16 cellular contexts compared by ENCODE assay signal in the genomic region with DNA sequence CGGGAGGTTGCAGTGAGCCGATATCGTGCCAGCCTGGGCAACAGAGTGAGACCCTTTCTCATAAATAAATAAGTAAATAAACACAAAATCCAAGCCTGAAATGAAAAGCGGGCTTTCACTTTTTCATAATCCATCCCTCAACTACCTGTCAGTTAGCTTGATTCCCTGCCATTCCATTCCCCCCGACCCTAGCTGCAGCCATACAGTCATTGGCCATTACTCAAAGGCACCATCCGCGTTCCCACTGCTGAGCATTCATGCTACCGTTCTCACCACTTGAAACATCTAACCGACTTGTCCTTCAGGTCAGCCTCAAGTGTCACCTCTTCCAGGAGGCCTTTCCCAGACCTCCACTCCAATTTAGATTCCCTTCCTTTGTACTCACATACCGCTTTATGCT. TPM values are rescaled to one million over a fixed set of nuclear protein-coding genes. Genes with fewer than 3 reads are reported as not detected.
DNase-seq lines count a peak whose midpoint lies in the region; ATAC-seq and TF ChIP-seq lines count a peak whose summit lies in the region.
"Had no signal": no experiment of that assay in that cellular context is flagged by ENCODE, and none has a peak within 500 bp of the region (broad histone marks: within the 10 kb centered on the region; RNA-seq: fewer than 3 reads in every experiment).

No MANE protein-coding gene starts in this region.

- no peak overlapping the region for H3K4me3 ChIP-seq in HEK293 (ENCODE audit: low read depth, low read length)
- peak overlapping the region in 1 of 4 donors; percentile 94 for H3K4me3 ChIP-seq in esophagus muscularis mucosa

- no peak for DNase-seq in activated CD4-positive, alpha-beta T cell treated with anti-CD3 and anti-CD28 coated beads, Interleukin-2, amount 10 ng/mL, durations not matched to agents 7 days and 5 days
- DNase-seq in activated CD4-positive, alpha-beta T cell treated with anti-CD3 and anti-CD28 coated beads for 48 hours, result no peak
- DNase-seq in activated naive CD8-positive, alpha-beta T cell treated with anti-CD3 and anti-CD28 coated beads, Interleukin-2, amount 50 U/mL, for 24 hours, result no peak
- DNase-seq in neural crest cell (ENCODE audit: low read depth, low spot score) (no peak), amygdala (lab: John Stamatoyannopoulos, UW) (no peak), esophagus muscularis mucosa (ENCODE audit: extremely low spot score) (no peak), DMS 273 (lab: John Stamatoyannopoulos, UW; ENCODE audit: unreplicated experiment) (no peak)
- DNase-seq: dorsolateral prefrontal cortex, hypothalamus, Kasumi-1, NCI-H187 treated with DMSO at 0.1 percent for 48 hours, NCI-H510A, retina, WERI-Rb-1 had no signal

- no peak for ATAC-seq in activated naive CD8-positive, alpha-beta T cell treated with anti-CD3 and anti-CD28 coated beads, Interleukin-2, amount 50 U/mL, for 24 hours

- H3K9me3 Mint-ChIP-seq in activated CD4-positive, alpha-beta T cell treated with anti-CD3 and anti-CD28 coated beads, Interleukin-2, amount 10 ng/mL, durations not matched to agents 7 days and 5 days, result no peaks in the 10 kb centered on the region
- no peaks in the 10 kb centered on the region for H3K9me3 Mint-ChIP-seq in activated naive CD8-positive, alpha-beta T cell treated with anti-CD3 and anti-CD28 coated beads, Interleukin-2, amount 50 U/mL, for 24 hours
- no peaks in the 10 kb centered on the region for H3K9me3 Mint-ChIP-seq in neural crest cell

- peaks cover 2% of the 10 kb centered on the region for H3K27me3 Mint-ChIP-seq in activated CD4-positive, alpha-beta T cell treated with anti-CD3 and anti-CD28 coated beads, Interleukin-2, amount 10 ng/mL, durations not matched to agents 7 days and 5 days
- H3K27me3 Mint-ChIP-seq in activated naive CD8-positive, alpha-beta T cell treated with anti-CD3 and anti-CD28 coated beads, Interleukin-2, amount 50 U/mL, for 24 hours, result peaks cover 4% of the 10 kb centered on the region
- H3K27me3 Mint-ChIP-seq in neural crest cell (ENCODE audit: low read depth), result peaks cover 20% of the 10 kb centered on the region

- peak overlapping the region; percentile 55 for H3K4me3 Mint-ChIP-seq in activated CD4-positive, alpha-beta T cell treated with anti-CD3 and anti-CD28 coated beads, Interleukin-2, amount 10 ng/mL, durations not matched to agents 7 days and 5 days
- H3K4me3 Mint-ChIP-seq in activated naive CD8-positive, alpha-beta T cell treated with anti-CD3 and anti-CD28 coated beads, Interleukin-2, amount 50 U/mL, for 24 hours, result peak overlapping the region; percentile 48
- peak overlapping the region; percentile 82 for H3K4me3 Mint-ChIP-seq in neural crest cell

- POLR2A ChIA-PET in activated CD4-positive, alpha-beta T cell treated with anti-CD3 and anti-CD28 coated beads, Interleukin-2, amount 10 ng/mL, durations not matched to agents 7 days and 5 days (lab: Charles Lee), result no interaction called here
- POLR2A ChIA-PET in HEK293 (lab: Yijun Ruan, JAX), result no interaction called here

- intact Hi-C loops in esophagus muscularis mucosa (cut with DNase I), result no loop called here

- TF ChIP-seq EP300 in esophagus muscularis mucosa (IDR thresholded peaks at IDR 0.05), result no peak

- H3K27ac ChIP-seq in HEK293 (ENCODE audit: extremely low read depth, low read depth, low read length), result no peak overlapping the region
- peak overlapping the region in 1 of 4 donors; percentile 86 for H3K27ac ChIP-seq in esophagus muscularis mucosa (replicated peaks in 1 of 4)
- H3K27ac ChIP-seq: SK-N-MC had no signal

- 92% methylated on average over 10 of the region's 10 CpGs for WGBS in esophagus muscularis mucosa

- H3K4me1 ChIP-seq in HEK293 (ENCODE audit: control insufficient read depth, insufficient read depth, low read length) (no peaks in the 10 kb centered on the region), esophagus muscularis mucosa (peaks cover 23 to 35% (median 26%) of the 10 kb centered on the region in 4 donors)

- H3K27me3 ChIP-seq in esophagus muscularis mucosa, result no peaks in the 10 kb centered on the region
- H3K27me3 ChIP-seq: dorsolateral prefrontal cortex had no signal

- CTCF ChIA-PET in activated CD4-positive, alpha-beta T cell treated with anti-CD3 and anti-CD28 coated beads, Interleukin-2, amount 10 ng/mL, durations not matched to agents 7 days and 5 days (lab: Charles Lee), result interaction anchor here (0.9 to 2.6 kb wide), 8 partner anchors 11 to 665 kb away, joined by 3 to 42 read pairs (median 4); partner anchors contain the start of gene KLHL24
- CTCF ChIA-PET in HEK293 (lab: Yijun Ruan, JAX), result interaction anchor here (0.6 kb wide), 1 partner anchor 228 kb away, joined by 3 read pairs; no protein-coding TSS in a partner anchor

- TF ChIP-seq POLR2A in esophagus muscularis mucosa (IDR thresholded peaks at IDR 0.05; ENCODE audit: low read depth), result no peak

- peak overlapping the region; percentile 32 for H3K27ac Mint-ChIP-seq in activated CD4-positive, alpha-beta T cell treated with anti-CD3 and anti-CD28 coated beads, Interleukin-2, amount 10 ng/mL, durations not matched to agents 7 days and 5 days
- peak overlapping the region; percentile 14 for H3K27ac Mint-ChIP-seq in activated naive CD8-positive, alpha-beta T cell treated with anti-CD3 and anti-CD28 coated beads, Interleukin-2, amount 50 U/mL, for 24 hours
- H3K27ac Mint-ChIP-seq in neural crest cell (ENCODE audit: unreplicated experiment), result no peak overlapping the region

- H3K9me3 ChIP-seq in HEK293 (ENCODE audit: control insufficient read depth, insufficient read depth, low read depth, low read length) (no peaks in the 10 kb centered on the region), esophagus muscularis mucosa (no peaks in the 10 kb centered on the region)

- peaks cover 34% of the 10 kb centered on the region for H3K4me1 Mint-ChIP-seq in activated CD4-positive, alpha-beta T cell treated with anti-CD3 and anti-CD28 coated beads, Interleukin-2, amount 10 ng/mL, durations not matched to agents 7 days and 5 days
- H3K4me1 Mint-ChIP-seq in activated naive CD8-positive, alpha-beta T cell treated with anti-CD3 and anti-CD28 coated beads, Interleukin-2, amount 50 U/mL, for 24 hours, result peaks cover 34% of the 10 kb centered on the region
- H3K4me1 Mint-ChIP-seq in neural crest cell, result peaks cover 32% of the 10 kb centered on the region

- H3K36me3 ChIP-seq in HEK293 (ENCODE audit: control insufficient read depth in 2 of 2, insufficient read depth in 1 of 2, low read length in 2 of 2), result peaks cover 0 to 3% of the 10 kb centered on the region in 2 experiments; a peak in 2 of 3 replicates
- H3K36me3 ChIP-seq in esophagus muscularis mucosa, result no peaks in the 10 kb centered on the region
- H3K36me3 ChIP-seq: WERI-Rb-1 had no signal

- peaks cover 2% of the 10 kb centered on the region for H3K36me3 Mint-ChIP-seq in activated CD4-positive, alpha-beta T cell treated with anti-CD3 and anti-CD28 coated beads, Interleukin-2, amount 10 ng/mL, durations not matched to agents 7 days and 5 days (ENCODE audit: low read depth)
- peaks cover 11% of the 10 kb centered on the region for H3K36me3 Mint-ChIP-seq in activated naive CD8-positive, alpha-beta T cell treated with anti-CD3 and anti-CD28 coated beads, Interleukin-2, amount 50 U/mL, for 24 hours (ENCODE audit: low read depth)
- no peaks in the 10 kb centered on the region for H3K36me3 Mint-ChIP-seq in neural crest cell (ENCODE audit: low read depth)

- TF ChIP-seq CTCF in HEK293 (tag by site-specific recombination; IDR thresholded peaks at IDR 0.05) (no peak), neural crest cell (conservative IDR thresholded peaks at IDR 0.05) (no peak), esophagus muscularis mucosa (IDR thresholded peaks at IDR 0.05) (no peak)

TF ChIP-seq in HEK293, 187 proteins besides CTCF, POLR2A, EP300 and RAD21:
- TF ChIP-seq ZNF121 (tag by site-specific recombination; IDR thresholded peaks at IDR 0.05), result 0 out of 2 replicates have a peak, but pooled peaks have one; percentile 45
- 0 out of 2 replicates have a peak, but pooled peaks have one; percentile 11 for TF ChIP-seq PRDM1 (tag by site-specific recombination; IDR thresholded peaks at IDR 0.05)
- no peak for TF ChIP-seq ZNF560 (tag by site-specific recombination; IDR thresholded peaks at IDR 0.05; ENCODE audit: borderline replicate concordance)

RNA-seq across cellular contexts. Expression of gene PARL, which starts 1.1 kb away (rescaled TPM):
- 10 to 100 TPM; 40.7 to 41.4 TPM for total RNA-seq in activated CD4-positive, alpha-beta T cell treated with anti-CD3 and anti-CD28 coated beads, Interleukin-2, amount 10 ng/mL, durations not matched to agents 7 days and 5 days
- total RNA-seq in neural crest cell (69.8 and 70.4 TPM in 2 replicates), esophagus muscularis mucosa (10 to 100 TPM; 40.2 to 57.1 (median 51.2) TPM)
